Comparison of ENCODE assay signal across 19 cellular contexts in genomic region chr2:167890739-167891138, GRCh38.
DNase-seq lines count a peak whose midpoint lies in the region; ATAC-seq lines count a peak whose summit lies in the region.
"Had no signal": no experiment of that assay in that cellular context is flagged by ENCODE, and none has a peak within 500 bp of the region (broad histone marks: within the 10 kb centered on the region; RNA-seq: fewer than 3 reads in every experiment).

No MANE protein-coding gene starts in this region.

- WGBS in neuronal stem cell (ENCODE audit: extremely low coverage in 2 of 2, insufficient read length in 2 of 2, insufficient replicate concordance in 1 of 2), 2 donors: no CpG with 5 or more reads among the region's 2 CpGs

- DNase-seq in NCI-H510A treated with DMSO at 0.1 percent for 48 hours (lab: John Stamatoyannopoulos, UW) (peak; percentile 7), NCI-H510A (lab: John Stamatoyannopoulos, UW) (no peak), NCI-H1105 treated with DMSO at 0.1 percent for 48 hours (lab: John Stamatoyannopoulos, UW) (peak; percentile 45), NCI-H345 (lab: John Stamatoyannopoulos, UW) (peak; percentile 75), neuronal stem cell (ENCODE audit: low spot score) (no peak), SIG-M5 treated with dmso at 0.1 percent for 504 hours (lab: John Stamatoyannopoulos, UW; ENCODE audit: unreplicated experiment) (no peak), dermis blood vessel endothelial cell (no peak)
- DNase-seq: BE2C; CD4-positive, CD25-positive, alpha-beta regulatory T cell; GDM1; GOT3; KBM-7; NCI-H187; NCI-H526; NK-92 treated with Interleukin-12 subunit alpha and Interleukin-12 subunit beta, amount 100 ng/mL, for 24 hours; SIG-M5; T1000 had no signal

- no peak overlapping the region for H2BK120ac ChIP-seq in neuronal stem cell (ENCODE audit: low read depth, low read length)

- no peak overlapping the region for H3K4ac ChIP-seq in neuronal stem cell (ENCODE audit: low read length)

- no peak overlapping the region for H3K4me3 ChIP-seq in neuronal stem cell (ENCODE audit: low read length in 2 of 2)

- H2AK5ac ChIP-seq in neuronal stem cell (ENCODE audit: low read depth, low read length): no peak overlapping the region

- no peak overlapping the region for H3K14ac ChIP-seq in neuronal stem cell (ENCODE audit: low read length)

- no peak overlapping the region for H3K18ac ChIP-seq in neuronal stem cell (ENCODE audit: low read length)

- peak overlapping the region; percentile 3 for H2AFZ ChIP-seq in neuronal stem cell (ENCODE audit: low read length)

- peaks cover 3 to 5% of the 10 kb centered on the region in 2 donors for H3K9me3 ChIP-seq in neuronal stem cell (replicated peaks in 1 of 2; ENCODE audit: control insufficient read depth in 2 of 2, insufficient read depth in 1 of 2, low read depth in 1 of 2, low read length in 2 of 2)
- H3K9me3 ChIP-seq: BE2C had no signal

- H4K8ac ChIP-seq in neuronal stem cell (ENCODE audit: low read depth, low read length): no peak overlapping the region

- no peak overlapping the region for H2BK5ac ChIP-seq in neuronal stem cell (ENCODE audit: low read length)

- no peak overlapping the region for H2BK15ac ChIP-seq in neuronal stem cell (ENCODE audit: low read length)

- no peak for ATAC-seq in HG03354 (IDR thresholded peaks at IDR 0.05; ENCODE audit: poor library complexity, severe bottlenecking, unreplicated experiment)
- ATAC-seq: HCT116 had no signal

- H3K9ac ChIP-seq in neuronal stem cell (ENCODE audit: low read depth, low read length, poor library complexity): no peak overlapping the region

- no peak overlapping the region for H3K27ac ChIP-seq in neuronal stem cell (replicated peaks; ENCODE audit: low read length)

- peak overlapping the region; percentile 58 for H2BK12ac ChIP-seq in neuronal stem cell (ENCODE audit: low read length)

- H3K79me1 ChIP-seq in neuronal stem cell (ENCODE audit: low read depth, low read length): no peaks in the 10 kb centered on the region

- no peaks in the 10 kb centered on the region for H3K36me3 ChIP-seq in neuronal stem cell (replicated peaks in 1 of 2; ENCODE audit: control insufficient read depth in 2 of 2, insufficient read depth in 2 of 2, low read length in 2 of 2)
- H3K36me3 ChIP-seq: BE2C had no signal

- no peaks in the 10 kb centered on the region for H3K27me3 ChIP-seq in neuronal stem cell (ENCODE audit: control insufficient read depth in 3 of 3, insufficient read depth in 3 of 3, low read depth in 1 of 3, low read length in 3 of 3)
- H3K27me3 ChIP-seq: BE2C had no signal

- H3K4me1 ChIP-seq in neuronal stem cell (ENCODE audit: control insufficient read depth in 2 of 2, insufficient read depth in 1 of 2, low read depth in 1 of 2, low read length in 2 of 2): no peaks in the 10 kb centered on the region
- H3K4me1 ChIP-seq: BE2C had no signal

- H3K23ac ChIP-seq in neuronal stem cell (ENCODE audit: low read depth, low read length, poor library complexity): no peak overlapping the region

- no peak overlapping the region for H3K4me2 ChIP-seq in neuronal stem cell (ENCODE audit: insufficient read depth, low read length, poor library complexity, severe bottlenecking)

- no peak overlapping the region for H4K91ac ChIP-seq in neuronal stem cell (ENCODE audit: low read depth, low read length, poor library complexity)

Comparison
In these comparisons a context has a peak if more than half of its experiments do, and no peak if none do; other contexts are left out.
1. DNase-seq: peak in NCI-H510A treated with DMSO at 0.1 percent for 48 hours (single experiment), NCI-H1105 treated with DMSO at 0.1 percent for 48 hours (single experiment) and NCI-H345 (single experiment); none in NCI-H510A (single experiment), neuronal stem cell (single experiment), SIG-M5 treated with dmso at 0.1 percent for 504 hours (single experiment) and dermis blood vessel endothelial cell (single experiment).